ENCODE assay signal across 9 cellular contexts in genomic region chr3:61563614-61564404, GRCh38. TPM values are rescaled to one million over a fixed set of nuclear protein-coding genes. Genes with fewer than 3 reads are reported as not detected.
DNase-seq lines count a peak whose midpoint lies in the region; ATAC-seq and TF ChIP-seq lines count a peak whose summit lies in the region.
"Had no signal": no experiment of that assay in that cellular context is flagged by ENCODE, and none has a peak within 500 bp of the region (broad histone marks: within the 10 kb centered on the region; RNA-seq: fewer than 3 reads in every experiment).

No MANE protein-coding gene starts in this region.

- peak overlapping the region; percentile 29 for H2BK5ac ChIP-seq in mesendoderm (ENCODE audit: low read length)

- H3K9me3 ChIP-seq in transverse colon = no peaks in the 10 kb centered on the region

- H3K4me3 Mint-ChIP-seq in activated CD4-positive, alpha-beta T cell treated with anti-CD3 and anti-CD28 coated beads for 36 hours = no peak overlapping the region
- H3K4me3 Mint-ChIP-seq: activated naive CD4-positive, alpha-beta T cell treated with anti-CD3 and anti-CD28 coated beads, Interleukin-2, amount 50 U/mL, for 24 hours had no signal

- H3K4me1 ChIP-seq in mesendoderm (ENCODE audit: control insufficient read depth, low read depth, low read length) (peaks cover 9% of the 10 kb centered on the region), transverse colon (peaks cover 0 to 22% (median 10%) of the 10 kb centered on the region in 4 donors)

- peak overlapping the region; percentile 97 for H3K18ac ChIP-seq in mesendoderm (ENCODE audit: low read length)

- no peak for ATAC-seq in activated CD4-positive, alpha-beta T cell treated with anti-CD3 and anti-CD28 coated beads for 36 hours
- ATAC-seq in GM18873 (IDR thresholded peaks at IDR 0.05; ENCODE audit: low FRiP score, unreplicated experiment) (no peak), HG02870 (IDR thresholded peaks at IDR 0.05; ENCODE audit: unreplicated experiment) (no peak)

- no peak overlapping the region for H3K4ac ChIP-seq in mesendoderm (ENCODE audit: low read depth, low read length)

- no peak overlapping the region for H3K27ac Mint-ChIP-seq in activated CD4-positive, alpha-beta T cell treated with anti-CD3 and anti-CD28 coated beads for 36 hours
- H3K27ac Mint-ChIP-seq: activated naive CD4-positive, alpha-beta T cell treated with anti-CD3 and anti-CD28 coated beads, Interleukin-2, amount 50 U/mL, for 24 hours had no signal

- intact Hi-C loops in activated CD4-positive, alpha-beta T cell treated with anti-CD3 and anti-CD28 coated beads for 36 hours (cut with DNase I, micrococcal nuclease) = loop anchor here (5.0 to 10.0 kb wide), 4 partner anchors 371 to 811 kb away; partner anchors contain the start of gene FEZF2 (in 1 of the 2)
- intact Hi-C loops in transverse colon (cut with DNase I; ENCODE audit: low total_unique reads) = loop anchor here (2.0 to 10.0 kb wide), 3 partner anchors 243 to 623 kb away; no protein-coding TSS in a partner anchor

- no peak overlapping the region for H4K5ac ChIP-seq in mesendoderm (ENCODE audit: low read length)

- peak; percentile 6 for DNase-seq in activated CD4-positive, alpha-beta T cell treated with anti-CD3 and anti-CD28 coated beads for 36 hours
- no peak for DNase-seq in activated CD4-positive, alpha-beta T cell treated with anti-CD3 and anti-CD28 coated beads, Interleukin-2, amount 50 U/mL, for 4 hours
- DNase-seq in dermis blood vessel endothelial cell (peak; percentile 11), mesendoderm (peak; percentile 62), transverse colon (no peak), NCI-H2081 treated with DMSO at 0.1 percent for 48 hours (lab: John Stamatoyannopoulos, UW) (no peak)

- no peak overlapping the region for H2BK120ac ChIP-seq in mesendoderm (ENCODE audit: low read depth, low read length)

- TF ChIP-seq CTCF in transverse colon (IDR thresholded peaks at IDR 0.05) = no peak

- in situ Hi-C loops in transverse colon (cut with MboI; ENCODE audit: low pct_ligation_motif_present in 1 of 4, low pct_unique_long_range_greater_than_20kb in 1 of 4, low sequenced_read_pairs in 3 of 4) = loop anchor here (10.0 to 25.0 kb wide), 6 partner anchors 102 to 623 kb away; no protein-coding TSS in a partner anchor

- H3K4me3 ChIP-seq in mesendoderm (ENCODE audit: low read length) (peak overlapping the region; percentile 98), transverse colon (peak overlapping the region; percentile 79 to 97 (median 86))

- TF ChIP-seq POLR2A in transverse colon (IDR thresholded peaks at IDR 0.05) = no peak

- H3K56ac ChIP-seq in mesendoderm (ENCODE audit: low read length) = peak overlapping the region; percentile 99

- H3K79me1 ChIP-seq in mesendoderm (ENCODE audit: low read length) = peaks cover 4% of the 10 kb centered on the region

- CTCF ChIA-PET in activated CD4-positive, alpha-beta T cell treated with anti-CD3 and anti-CD28 coated beads for 36 hours (lab: Charles Lee) = interaction anchor here (0.7 to 1.0 kb wide), 2 partner anchors 15 to 626 kb away, joined by 3 read pairs; no protein-coding TSS in a partner anchor

- H3K9ac ChIP-seq in mesendoderm (ENCODE audit: low read length) = peak overlapping the region; percentile 100

- H3K27me3 Mint-ChIP-seq in activated CD4-positive, alpha-beta T cell treated with anti-CD3 and anti-CD28 coated beads for 36 hours = peaks cover 58% of the 10 kb centered on the region

- no peaks in the 10 kb centered on the region for H3K36me3 Mint-ChIP-seq in activated CD4-positive, alpha-beta T cell treated with anti-CD3 and anti-CD28 coated beads for 36 hours (ENCODE audit: low read depth)
- H3K36me3 Mint-ChIP-seq: activated naive CD4-positive, alpha-beta T cell treated with anti-CD3 and anti-CD28 coated beads, Interleukin-2, amount 50 U/mL, for 24 hours had no signal

- H2BK15ac ChIP-seq in mesendoderm (replicated peaks; ENCODE audit: low read depth) = no peak overlapping the region

- peak overlapping the region; percentile 90 for H3K4me2 ChIP-seq in mesendoderm (ENCODE audit: low read length)

- H3K36me3 ChIP-seq in mesendoderm (ENCODE audit: control insufficient read depth, insufficient read depth, low read length) (no peaks in the 10 kb centered on the region), transverse colon (no peaks in the 10 kb centered on the region)

- TF ChIP-seq EP300 in transverse colon (IDR thresholded peaks at IDR 0.05; ENCODE audit: low read depth) = no peak

- peak overlapping the region; percentile 98 for H3K23ac ChIP-seq in mesendoderm (ENCODE audit: low read length)

- peak overlapping the region; percentile 18 for H2AK5ac ChIP-seq in mesendoderm (ENCODE audit: low read length)

- no peak overlapping the region for H3K27ac ChIP-seq in mesendoderm (ENCODE audit: low read depth, low read length)
- H3K27ac ChIP-seq in transverse colon = peak overlapping the region; percentile 95 to 98 (median 96)

- no peak overlapping the region for H4K8ac ChIP-seq in mesendoderm (ENCODE audit: low read depth, low read length)

- no peaks in the 10 kb centered on the region for H3K9me3 Mint-ChIP-seq in activated CD4-positive, alpha-beta T cell treated with anti-CD3 and anti-CD28 coated beads for 36 hours (ENCODE audit: low read depth)
- H3K9me3 Mint-ChIP-seq: activated naive CD4-positive, alpha-beta T cell treated with anti-CD3 and anti-CD28 coated beads, Interleukin-2, amount 50 U/mL, for 24 hours had no signal

- no CpG with 5 or more reads among the region's 43 CpGs for WGBS in mesendoderm (ENCODE audit: extremely low coverage, insufficient coverage, low lambda C conversion rate)
- WGBS in transverse colon (ENCODE audit: low coverage in 1 of 2), 2 donors = 7 to 17% methylated on average over 12 to 43 of the region's 43 CpGs

- H3K27me3 ChIP-seq in mesendoderm (ENCODE audit: insufficient read depth, low read length, poor library complexity) (no peaks in the 10 kb centered on the region), transverse colon (peaks cover 17% of the 10 kb centered on the region)

- peaks cover 13% of the 10 kb centered on the region for H3K4me1 Mint-ChIP-seq in activated CD4-positive, alpha-beta T cell treated with anti-CD3 and anti-CD28 coated beads for 36 hours

- peaks cover 72% of the 10 kb centered on the region for H3K79me2 ChIP-seq in mesendoderm (ENCODE audit: control insufficient read depth, insufficient read depth, low read length)

- POLR2A ChIA-PET in activated CD4-positive, alpha-beta T cell treated with anti-CD3 and anti-CD28 coated beads for 36 hours (lab: Charles Lee) = interaction anchor here (0.6 kb wide), 1 partner anchor 9 kb away, joined by 4 read pairs; no protein-coding TSS in a partner anchor

RNA-seq across cellular contexts. Expression of gene PTPRG, which starts 2.4 kb away (rescaled TPM):
- under 1 TPM; 0.32 to 0.33 TPM for total RNA-seq in activated CD4-positive, alpha-beta T cell treated with anti-CD3 and anti-CD28 coated beads for 36 hours
- total RNA-seq in dermis blood vessel endothelial cell (25.6 and 26.0 TPM in 2 replicates), transverse colon (10 to 100 TPM; 29.2 to 83.4 (median 41.6) TPM)
- 52.1 TPM for polyA plus RNA-seq in mesendoderm (2013, experiment 1 of 2)
- 49.8 TPM for polyA plus RNA-seq in mesendoderm (2013, experiment 2 of 2)

Comparison
In these comparisons a context has a peak if more than half of its experiments do, and no peak if none do; other contexts are left out.
1. DNase-seq: peak in activated CD4-positive, alpha-beta T cell treated with anti-CD3 and anti-CD28 coated beads for 36 hours (single experiment), dermis blood vessel endothelial cell (single experiment) and mesendoderm (single experiment); none in activated CD4-positive, alpha-beta T cell treated with anti-CD3 and anti-CD28 coated beads, Interleukin-2, amount 50 U/mL, for 4 hours (0 of 2), transverse colon (single experiment) and NCI-H2081 treated with DMSO at 0.1 percent for 48 hours (single experiment).
2. RNA of gene PTPRG, which starts 2.4 kb away (total RNA-seq): 29.2 to 83.4 TPM in transverse colon and 25.6 to 26.0 TPM in dermis blood vessel endothelial cell; 0.32 to 0.33 TPM in activated CD4-positive, alpha-beta T cell treated with anti-CD3 and anti-CD28 coated beads for 36 hours; every median in the first group is over 10 times any median in the second.